8 cellular contexts compared by ENCODE assay signal in the genomic region with DNA sequence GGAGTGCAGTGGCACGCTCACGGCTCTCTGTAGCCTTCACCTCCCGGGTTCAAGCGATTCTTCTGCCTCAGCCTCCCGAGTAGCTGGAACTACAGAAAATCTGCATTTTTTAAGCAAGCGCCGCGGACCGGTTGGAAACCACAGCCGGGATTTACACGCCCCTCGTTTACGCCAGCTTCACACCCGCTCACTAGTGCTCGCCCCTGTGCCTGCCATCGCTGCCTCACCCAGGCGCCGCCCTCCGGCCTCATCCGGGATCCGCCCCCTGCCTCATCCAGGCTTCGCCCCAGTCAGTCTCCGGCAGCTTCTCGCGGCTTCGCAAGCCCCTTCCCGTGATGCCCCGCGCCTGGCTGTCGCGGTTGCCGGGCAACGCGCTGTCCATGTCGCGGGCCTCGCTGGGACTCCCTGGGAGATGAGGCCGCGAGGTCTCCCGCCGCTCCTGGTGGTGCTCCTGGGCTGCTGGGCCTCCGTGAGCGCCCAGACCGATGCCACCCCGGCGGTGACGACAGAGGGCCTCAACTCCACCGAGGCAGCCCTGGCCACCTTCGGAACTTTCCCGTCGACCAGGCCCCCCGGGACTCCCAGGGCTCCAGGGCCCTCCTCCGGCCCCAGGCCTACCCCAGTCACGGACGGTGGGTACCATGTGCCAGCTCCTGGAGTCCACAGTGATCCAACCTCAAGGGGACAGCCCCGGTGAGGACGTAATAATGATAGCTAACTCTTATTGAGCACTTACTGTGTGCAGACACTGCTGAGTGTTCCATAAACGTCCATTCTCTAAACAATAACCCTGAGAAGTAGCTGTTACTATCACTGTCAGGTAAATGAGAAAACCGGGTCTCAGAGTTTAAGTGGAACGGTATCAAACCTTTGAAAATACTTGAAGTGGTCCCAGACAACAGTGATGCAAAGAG. TPM values are rescaled to one million over a fixed set of nuclear protein-coding genes. Genes with fewer than 3 reads are reported as not detected.
DNase-seq lines count a peak whose midpoint lies in the region; ATAC-seq and TF ChIP-seq lines count a peak whose summit lies in the region.

A gene (plus strand): TSS at position 359 of the 914 bp plus-strand sequence. CDS start 54 bp downstream, at position 413.

- H3K4me1 ChIP-seq in fibroblast of lung (ENCODE audit: control insufficient read depth, extremely low read depth, insufficient read depth, low read length): no peaks in the 10 kb centered on the region
- H3K4me1 ChIP-seq in naive thymus-derived CD4-positive, alpha-beta T cell (ENCODE audit: control insufficient read depth in 2 of 2, insufficient read depth in 2 of 2, low read length in 2 of 2): peaks cover 4 to 6% of the 10 kb centered on the region in 2 donors

- H3K4me2 ChIP-seq in fibroblast of lung (ENCODE audit: extremely low read depth, insufficient read depth, low read length): peak within 1 kb of the TSS; percentile 96

- peak within 1 kb of the TSS; percentile 80 for H3K4me3 Mint-ChIP-seq in activated T-helper 2 cell treated with anti-CD3 and anti-CD28 coated beads, Interferon-gamma antibody, Interleukin-2, Interleukin-4, amounts not matched to agents 10 μg/mL and 5 μg/mL and 100 μg/mL, durations not matched to agents 14 hours and 24 hours and 36 hours (ENCODE audit: low read depth)
- H3K4me3 Mint-ChIP-seq in naive thymus-derived CD4-positive, alpha-beta T cell: peak within 1 kb of the TSS; percentile 81 to 89 (median 88)
- H3K4me3 Mint-ChIP-seq in stimulated activated memory B cell treated with anti-CD40 and anti-IgM and Interleukin-4, amounts not matched to agents 10 μg/mL and 1 μg/mL and 100 μg/mL, for 72 hours: peak within 1 kb of the TSS; percentile 89

- H3K4me1 Mint-ChIP-seq in activated T-helper 2 cell treated with anti-CD3 and anti-CD28 coated beads, Interferon-gamma antibody, Interleukin-2, Interleukin-4, amounts not matched to agents 10 μg/mL and 5 μg/mL and 100 μg/mL, durations not matched to agents 14 hours and 24 hours and 36 hours (ENCODE audit: low read depth): peaks cover 10% of the 10 kb centered on the region
- H3K4me1 Mint-ChIP-seq in naive thymus-derived CD4-positive, alpha-beta T cell: peaks cover 0 to 10% (median 4%) of the 10 kb centered on the region in 7 donors
- H3K4me1 Mint-ChIP-seq in stimulated activated memory B cell treated with anti-CD40 and anti-IgM and Interleukin-4, amounts not matched to agents 10 μg/mL and 1 μg/mL and 100 μg/mL, for 72 hours: peaks cover 43% of the 10 kb centered on the region

- no peaks in the 10 kb centered on the region for H3K9me3 ChIP-seq in fibroblast of lung (ENCODE audit: control insufficient read depth, insufficient read depth, low read depth, low read length)
- H3K9me3 ChIP-seq in naive thymus-derived CD4-positive, alpha-beta T cell (ENCODE audit: control insufficient read depth in 2 of 3, low read length in 3 of 3): no peaks in the 10 kb centered on the region

- no peaks in the 10 kb centered on the region for H3K36me3 Mint-ChIP-seq in activated T-helper 2 cell treated with anti-CD3 and anti-CD28 coated beads, Interferon-gamma antibody, Interleukin-2, Interleukin-4, amounts not matched to agents 10 μg/mL and 5 μg/mL and 100 μg/mL, durations not matched to agents 14 hours and 24 hours and 36 hours (ENCODE audit: low read depth)
- no peaks in the 10 kb centered on the region for H3K36me3 Mint-ChIP-seq in naive thymus-derived CD4-positive, alpha-beta T cell
- H3K36me3 Mint-ChIP-seq in stimulated activated memory B cell treated with anti-CD40 and anti-IgM and Interleukin-4, amounts not matched to agents 10 μg/mL and 1 μg/mL and 100 μg/mL, for 72 hours: no peaks in the 10 kb centered on the region

- H3K9me3 Mint-ChIP-seq in activated T-helper 2 cell treated with anti-CD3 and anti-CD28 coated beads, Interferon-gamma antibody, Interleukin-2, Interleukin-4, amounts not matched to agents 10 μg/mL and 5 μg/mL and 100 μg/mL, durations not matched to agents 14 hours and 24 hours and 36 hours: no peaks in the 10 kb centered on the region
- H3K9me3 Mint-ChIP-seq in naive thymus-derived CD4-positive, alpha-beta T cell: no peaks in the 10 kb centered on the region
- H3K9me3 Mint-ChIP-seq in stimulated activated memory B cell treated with anti-CD40 and anti-IgM and Interleukin-4, amounts not matched to agents 10 μg/mL and 1 μg/mL and 100 μg/mL, for 72 hours: no peaks in the 10 kb centered on the region

- DNase-seq in EH (ENCODE audit: low read depth): peak; percentile 96
- peak; percentile 59 for DNase-seq in GOT3 (lab: John Stamatoyannopoulos, UW)
- peak; percentile 84 for DNase-seq in LNCaP clone FGC (ENCODE audit: low read depth)
- DNase-seq in RWPE1 (ENCODE audit: low spot score): peak; percentile 96
- peak; percentile 98 for DNase-seq in activated T-helper 2 cell treated with anti-CD3 and anti-CD28 coated beads, Interferon-gamma antibody, Interleukin-2, Interleukin-4, amounts not matched to agents 10 μg/mL and 5 μg/mL and 100 μg/mL, durations not matched to agents 14 hours and 24 hours and 36 hours (ENCODE audit: low spot score)
- peak; percentile 93 to 94 for DNase-seq in fibroblast of lung (ENCODE audit: low read depth in 2 of 2)
- peak; percentile 88 to 98 (median 93) for DNase-seq in naive thymus-derived CD4-positive, alpha-beta T cell

- H2AFZ ChIP-seq in fibroblast of lung (ENCODE audit: low read length): peak within 1 kb of the TSS; percentile 97

- CTCF ChIA-PET in RWPE1 (lab: Yijun Ruan, JAX): interaction anchor here (0.6 kb wide), 2 partner anchors 122 to 145 kb away, joined by 3 read pairs; no protein-coding TSS in a partner anchor
- CTCF ChIA-PET in naive thymus-derived CD4-positive, alpha-beta T cell (lab: Charles Lee): interaction anchor here (0.5 to 3.4 kb wide), 6 partner anchors 12 to 1420 kb away, joined by 4 to 19 read pairs (median 4); a partner anchor contains a TSS

- H3K9ac ChIP-seq in fibroblast of lung (ENCODE audit: insufficient read depth, low read length): peak within 1 kb of the TSS; percentile 84

- POLR2A ChIA-PET in RWPE1 (lab: Yijun Ruan, JAX; ENCODE audit: low non-redundant PET): interaction anchor here (0.5 kb wide), 1 partner anchor 117 kb away, joined by 6 read pairs; no protein-coding TSS in a partner anchor
- POLR2A ChIA-PET in naive thymus-derived CD4-positive, alpha-beta T cell (lab: Charles Lee): interaction anchor here (0.6 to 2.6 kb wide), 18 partner anchors 8 to 164 kb away, joined by 3 to 11 read pairs (median 3); a partner anchor contains a TSS

- H3K4me3 ChIP-seq in LNCaP clone FGC (ENCODE audit: low read depth, low read length): peak within 1 kb of the TSS; percentile 88
- H3K4me3 ChIP-seq in fibroblast of lung (replicated peaks in 1 of 4; ENCODE audit: control extremely low read depth in 1 of 4, insufficient read depth in 1 of 4, low read depth in 3 of 4, low read length in 4 of 4): peak within 1 kb of the TSS; percentile 66 to 76 (median 75)
- H3K4me3 ChIP-seq in naive thymus-derived CD4-positive, alpha-beta T cell (ENCODE audit: low read length): peak within 1 kb of the TSS; percentile 75

- H4K20me1 ChIP-seq in fibroblast of lung (ENCODE audit: control insufficient read depth, extremely low read depth, insufficient read depth, low read length): no peaks in the 10 kb centered on the region

- H3K27ac ChIP-seq in RWPE1 (peak within 1 kb of the TSS; percentile 67), fibroblast of lung (ENCODE audit: insufficient read depth, low read length) (peak within 1 kb of the TSS; percentile 83)
- H3K27ac ChIP-seq in naive thymus-derived CD4-positive, alpha-beta T cell (ENCODE audit: low read depth, low read length): peak within 1 kb of the TSS; percentile 87

- ATAC-seq in naive thymus-derived CD4-positive, alpha-beta T cell: peak; percentile 100
- ATAC-seq in stimulated activated memory B cell treated with anti-CD40 and anti-IgM and Interleukin-4, amounts not matched to agents 10 μg/mL and 1 μg/mL and 100 μg/mL, for 72 hours: peak; percentile 99

- H3K36me3 ChIP-seq in fibroblast of lung (ENCODE audit: control insufficient read depth, insufficient read depth, low read length): no peaks in the 10 kb centered on the region
- peaks cover 0 to 3% (median 0%) of the 10 kb centered on the region in 3 experiments for H3K36me3 ChIP-seq in naive thymus-derived CD4-positive, alpha-beta T cell (ENCODE audit: control insufficient read depth in 2 of 3, insufficient read depth in 3 of 3, low read length in 3 of 3)

- peak within 1 kb of the TSS; percentile 78 for H3K27ac Mint-ChIP-seq in activated T-helper 2 cell treated with anti-CD3 and anti-CD28 coated beads, Interferon-gamma antibody, Interleukin-2, Interleukin-4, amounts not matched to agents 10 μg/mL and 5 μg/mL and 100 μg/mL, durations not matched to agents 14 hours and 24 hours and 36 hours
- peak within 1 kb of the TSS; percentile 31 to 92 (median 87) for H3K27ac Mint-ChIP-seq in naive thymus-derived CD4-positive, alpha-beta T cell
- H3K27ac Mint-ChIP-seq in stimulated activated memory B cell treated with anti-CD40 and anti-IgM and Interleukin-4, amounts not matched to agents 10 μg/mL and 1 μg/mL and 100 μg/mL, for 72 hours: peak within 1 kb of the TSS; percentile 93

- intact Hi-C loops in activated T-helper 2 cell treated with anti-CD3 and anti-CD28 coated beads, Interferon-gamma antibody, Interleukin-2, Interleukin-4, amounts not matched to agents 10 μg/mL and 5 μg/mL and 100 μg/mL, durations not matched to agents 14 hours and 24 hours and 36 hours (cut with micrococcal nuclease): no loop called here
- intact Hi-C loops in naive thymus-derived CD4-positive, alpha-beta T cell (cut with micrococcal nuclease): loop anchor here (1.0 to 10.0 kb wide), 11 partner anchors 9 to 1519 kb away; a partner anchor contains a TSS

- no peaks in the 10 kb centered on the region for H3K27me3 ChIP-seq in fibroblast of lung (ENCODE audit: control insufficient read depth, insufficient read depth, low read length)
- H3K27me3 ChIP-seq in naive thymus-derived CD4-positive, alpha-beta T cell (ENCODE audit: control insufficient read depth in 2 of 2, insufficient read depth in 2 of 2, low read length in 2 of 2): no peaks in the 10 kb centered on the region

- H3K79me2 ChIP-seq in fibroblast of lung (ENCODE audit: control insufficient read depth, insufficient read depth, low read length): no peaks in the 10 kb centered on the region

- H3K27me3 Mint-ChIP-seq in activated T-helper 2 cell treated with anti-CD3 and anti-CD28 coated beads, Interferon-gamma antibody, Interleukin-2, Interleukin-4, amounts not matched to agents 10 μg/mL and 5 μg/mL and 100 μg/mL, durations not matched to agents 14 hours and 24 hours and 36 hours (ENCODE audit: low read depth): no peaks in the 10 kb centered on the region
- H3K27me3 Mint-ChIP-seq in naive thymus-derived CD4-positive, alpha-beta T cell: no peaks in the 10 kb centered on the region
- no peaks in the 10 kb centered on the region for H3K27me3 Mint-ChIP-seq in stimulated activated memory B cell treated with anti-CD40 and anti-IgM and Interleukin-4, amounts not matched to agents 10 μg/mL and 1 μg/mL and 100 μg/mL, for 72 hours

- TF ChIP-seq CTCF in LNCaP clone FGC (IDR thresholded peaks at IDR 0.05; ENCODE audit: control insufficient read depth, extremely low read depth, insufficient read depth) (no peak), RWPE1 (conservative IDR thresholded peaks at IDR 0.05; ENCODE audit: low read depth) (no peak), fibroblast of lung (conservative IDR thresholded peaks at IDR 0.05 in 1 of 2, IDR thresholded peaks at IDR 0.05 in 1 of 2; ENCODE audit: low read depth in 1 of 2, low read length in 2 of 2) (no peak)

RNA-seq across cellular contexts. Expression of the gene that starts here (rescaled TPM):
- total RNA-seq in activated T-helper 2 cell treated with anti-CD3 and anti-CD28 coated beads, Interferon-gamma antibody, Interleukin-2, Interleukin-4, amounts not matched to agents 10 μg/mL and 5 μg/mL and 100 μg/mL, durations not matched to agents 14 hours and 24 hours and 36 hours: 5.1 and 6.6 TPM in 2 replicates
- 24.9 and 27.4 TPM in 2 replicates for total RNA-seq in fibroblast of lung
- polyA plus RNA-seq in fibroblast of lung: 20.3 and 25.0 TPM in 2 replicates
- polyA plus RNA-seq in fibroblast of lung (2012): 20.8 and 24.8 TPM in 2 replicates
- 10.3 and 29.6 TPM in 2 replicates for polyA minus RNA-seq in fibroblast of lung (ENCODE audit: low replicate concordance)
- 10 to 100 TPM in 3 of 5 experiments, 1 to 10 TPM in 2; 5.2 to 13.0 (median 10.2) TPM for total RNA-seq in naive thymus-derived CD4-positive, alpha-beta T cell
- polyA plus RNA-seq in naive thymus-derived CD4-positive, alpha-beta T cell: 1 to 10 TPM; 4.2 to 8.8 TPM

Comparison
In these comparisons a context has a peak if more than half of its experiments do, and no peak if none do; other contexts are left out.
1. Peak in every context shown above with its lines: DNase-seq, ATAC-seq, H3K4me3 ChIP-seq and H3K27ac ChIP-seq.